ENCODE assay signal across 15 cellular contexts in genomic region chr7:79287976-79288375, GRCh38.
"Had no signal": no experiment of that assay in that cellular context is flagged by ENCODE, and none has a peak within 500 bp of the region (broad histone marks: within the 10 kb centered on the region; RNA-seq: fewer than 3 reads in every experiment).

No MANE protein-coding gene starts in this region.

- H3K36me3 ChIP-seq: breast epithelium, neural progenitor cell, pancreas, stomach, thoracic aorta had no signal

- H3K4me3 Mint-ChIP-seq: activated T-cell treated with anti-CD3 and anti-CD28 coated beads, Interleukin-2, amount 50 U/mL, for 24 hours; neural progenitor cell had no signal

- ATAC-seq: activated naive CD4-positive, alpha-beta T cell treated with anti-CD3 and anti-CD28 coated beads, Interleukin-2, amount 50 U/mL, for 72 hours; esophagus mucosa; left lobe of liver; pancreas had no signal

- H3K36me3 Mint-ChIP-seq: activated naive CD4-positive, alpha-beta T cell treated with anti-CD3 and anti-CD28 coated beads, Interleukin-2, amount 50 U/mL, for 72 hours; neural progenitor cell had no signal

- H3K9me3 ChIP-seq: breast epithelium, pancreas, stomach, thoracic aorta had no signal

- DNase-seq: activated CD4-positive, alpha-beta T cell treated with anti-CD3 and anti-CD28 coated beads, Interleukin-2, amount 50 U/mL, for 4 hours; activated CD4-positive, CD25-positive, alpha-beta regulatory T cell treated with anti-CD3 and anti-CD28 coated beads, Interleukin-2, amount 50 U/mL, for 72 hours; activated effector memory CD4-positive, alpha-beta T cell treated with Interleukin-2 at 50 U/mL for 16 hours; activated T-cell treated with anti-CD3 and anti-CD28 coated beads, Interleukin-2, amount 50 U/mL, for 24 hours; pancreas; stimulated activated CD4-positive, alpha-beta T cell treated with anti-CD3 and anti-CD28 coated beads, Interleukin-15, amount 100 ng/mL, for 24 hours; stimulated activated CD4-positive, alpha-beta T cell treated with anti-CD3 and anti-CD28 coated beads, Interleukin-4, amount 100 ng/mL, for 4 hours; stomach had no signal

- H3K27me3 Mint-ChIP-seq: activated T-cell treated with anti-CD3 and anti-CD28 coated beads, Interleukin-2, amount 50 U/mL, for 24 hours had no signal

- H3K4me3 ChIP-seq: breast epithelium, dorsolateral prefrontal cortex, neural progenitor cell, pancreas, stomach, thoracic aorta had no signal

- H3K27ac ChIP-seq: breast epithelium, dorsolateral prefrontal cortex, neural progenitor cell, pancreas, stomach, thoracic aorta had no signal

- H3K27me3 ChIP-seq: breast epithelium, dorsolateral prefrontal cortex, neural progenitor cell, stomach had no signal

- H3K27ac Mint-ChIP-seq: activated naive CD4-positive, alpha-beta T cell treated with anti-CD3 and anti-CD28 coated beads, Interleukin-2, amount 50 U/mL, for 72 hours; activated T-cell treated with anti-CD3 and anti-CD28 coated beads, Interleukin-2, amount 50 U/mL, for 24 hours; neural progenitor cell had no signal

- H3K9me3 Mint-ChIP-seq: activated T-cell treated with anti-CD3 and anti-CD28 coated beads, Interleukin-2, amount 50 U/mL, for 24 hours; neural progenitor cell had no signal

- H3K4me1 ChIP-seq: breast epithelium, neural progenitor cell, pancreas had no signal
